Comparison of ENCODE assay signal across 2 cellular contexts in genomic region chr12:100520048-100520769, GRCh38.
A peak's percentile ranks its signal among the peaks of the same experiment; 100 is the strongest.
TF ChIP-seq lines count a peak whose summit lies in the region.

No MANE protein-coding gene starts in this region.

TF ChIP-seq in H1, 55 proteins besides CTCF, POLR2A, EP300 and RAD21:
- TF ChIP-seq KDM5A (IDR thresholded peaks at IDR 0.05; ENCODE audit: low read length) = no peak
- TF ChIP-seq POU5F1 (IDR thresholded peaks at IDR 0.05; ENCODE audit: low read depth, low read length) = no peak
- TF ChIP-seq TEAD4 (IDR thresholded peaks at IDR 0.05; ENCODE audit: low read depth, low read length) = no peak
- TF ChIP-seq YY1 (IDR thresholded peaks at IDR 0.05; ENCODE audit: low read depth, low read length) = no peak
- TF ChIP-seq ATF3 (IDR thresholded peaks at IDR 0.05; ENCODE audit: insufficient read depth, low read depth, low read length) = no peak
- TF ChIP-seq BRCA1 (IDR thresholded peaks at IDR 0.05; ENCODE audit: low read depth, low read length) = no peak

TF ChIP-seq in liver, 16 proteins besides CTCF, POLR2A, EP300 and RAD21:
- TF ChIP-seq RXRA (IDR thresholded peaks at IDR 0.05) (peak; percentile 11 to 56), REST (IDR thresholded peaks at IDR 0.05) (peak; percentile 15), HNF4G (IDR thresholded peaks at IDR 0.05) (no peak), MAX (IDR thresholded peaks at IDR 0.05) (peak; percentile 20), FOXA2 (IDR thresholded peaks at IDR 0.05) (peak; percentile 60), SP1 (IDR thresholded peaks at IDR 0.05) (peak; percentile 54), HNF4A (conservative IDR thresholded peaks at IDR 0.05) (peak; percentile 63 to 67), ATF3 (IDR thresholded peaks at IDR 0.05) (no peak), EGR1 (IDR thresholded peaks at IDR 0.05; ENCODE audit: low read depth in 2 of 2) (no peak), FOXA1 (IDR thresholded peaks at IDR 0.05) (no peak), JUND (IDR thresholded peaks at IDR 0.05) (no peak), GABPA (IDR thresholded peaks at IDR 0.05 in 1 of 2, conservative IDR thresholded peaks at IDR 0.05 in 1 of 2) (no peak), NR2F2 (IDR thresholded peaks at IDR 0.05) (no peak), ZBTB33 (IDR thresholded peaks at IDR 0.05) (no peak), YY1 (IDR thresholded peaks at IDR 0.05) (no peak), TAF1 (conservative IDR thresholded peaks at IDR 0.05) (no peak)
TF ChIP-seq in liver: peak in this region for 6.
